Comparison of ENCODE assay signal across 1 cellular context in genomic region chr12:50387487-50387886, GRCh38.
A peak's percentile ranks its signal among the peaks of the same experiment; 100 is the strongest.
TF ChIP-seq lines count a peak whose summit lies in the region.

No MANE protein-coding gene starts in this region.

TF ChIP-seq in K562, 482 proteins besides CTCF, POLR2A, EP300 and RAD21 (continues in another document):
- TF ChIP-seq ZEB2 (IDR thresholded peaks at IDR 0.05) (no peak), MNT (conservative IDR thresholded peaks at IDR 0.05) (0 out of 4 replicates have a peak, but pooled peaks of 1 of the 2 experiments have one; percentile 28), DDX20 (tag; IDR thresholded peaks at IDR 0.05; ENCODE audit: low read depth) (no peak), RCOR1 (IDR thresholded peaks at IDR 0.05; ENCODE audit: borderline replicate concordance in 1 of 2, low read depth in 2 of 2, low read length in 2 of 2) (peak in 1 of 2 experiments; percentile 72; a peak in 2 of 4 replicates), RNF2 (IDR thresholded peaks at IDR 0.05) (no peak), POU5F1 (IDR thresholded peaks at IDR 0.05; ENCODE audit: borderline replicate concordance, low read depth, low read length, partially characterized antibody) (no peak), ZNF274 (IDR thresholded peaks at IDR 0.05; ENCODE audit: borderline replicate concordance, low read depth, low read length) (no peak), CHD2 (IDR thresholded peaks at IDR 0.05; ENCODE audit: low read depth, low read length) (no peak), GTF2F1 (IDR thresholded peaks at IDR 0.05; ENCODE audit: low read depth, low read length) (no peak), SMAD4 (CRISPR knock-in tag; conservative IDR thresholded peaks at IDR 0.05) (no peak), SMAD2 (IDR thresholded peaks at IDR 0.05; ENCODE audit: low read depth, low read length) (no peak), ZNF354B (CRISPR knock-in tag; IDR thresholded peaks at IDR 0.05) (no peak), FOXA3 (CRISPR knock-in tag; conservative IDR thresholded peaks at IDR 0.05 in 1 of 2, IDR thresholded peaks at IDR 0.05 in 1 of 2) (peak in 1 of 2 experiments; percentile 86; a peak in 2 of 4 replicates), PCBP1 (IDR thresholded peaks at IDR 0.05; ENCODE audit: low read depth, low read length, poor library complexity, severe bottlenecking) (no peak), NELFE (IDR thresholded peaks at IDR 0.05; ENCODE audit: insufficient read depth, insufficient read length) (no peak), CHD4 (IDR thresholded peaks at IDR 0.05; ENCODE audit: insufficient read depth, insufficient replicate concordance, low read depth, low read length, poor library complexity, severe bottlenecking) (no peak), NFATC3 (IDR thresholded peaks at IDR 0.05) (no peak), KLF10 (CRISPR knock-in tag; IDR thresholded peaks at IDR 0.05) (no peak), KAT7 (CRISPR knock-in tag; IDR thresholded peaks at IDR 0.05; ENCODE audit: borderline replicate concordance) (no peak), ATF7 (IDR thresholded peaks at IDR 0.05) (0 out of 2 replicates have a peak, but pooled peaks have one; percentile 10), ZNF324 (CRISPR knock-in tag; IDR thresholded peaks at IDR 0.05) (no peak), TBL1XR1 (IDR thresholded peaks at IDR 0.05; ENCODE audit: low read length in 2 of 2) (no peak), HDAC6 (IDR thresholded peaks at IDR 0.05; ENCODE audit: low read depth, low read length) (no peak), CEBPG (CRISPR knock-in tag; IDR thresholded peaks at IDR 0.05) (no peak), CEBPG (tag; conservative IDR thresholded peaks at IDR 0.05 in 1 of 2, IDR thresholded peaks at IDR 0.05 in 1 of 2) (peak; percentile 60 to 61), MITF (IDR thresholded peaks at IDR 0.05) (no peak), CBFA2T2 (conservative IDR thresholded peaks at IDR 0.05) (no peak), ZNF197 (CRISPR knock-in tag; IDR thresholded peaks at IDR 0.05; ENCODE audit: low read depth) (no peak), GATA2 (CRISPR knock-in tag; IDR thresholded peaks at IDR 0.05) (no peak), ELF4 (CRISPR knock-in tag; IDR thresholded peaks at IDR 0.05) (no peak), FOSL1 (tag; conservative IDR thresholded peaks at IDR 0.05) (no peak), MBD1 (CRISPR knock-in tag; IDR thresholded peaks at IDR 0.05) (no peak), NR3C1 (CRISPR knock-in tag; IDR thresholded peaks at IDR 0.05) (no peak), CEBPB (tag; IDR thresholded peaks at IDR 0.05) (peak; percentile 31; the same call in 1 of the 2 replicates), ZNF280B (CRISPR knock-in tag; IDR thresholded peaks at IDR 0.05) (no peak), MTA2 (IDR thresholded peaks at IDR 0.05; ENCODE audit: low read depth) (no peak), SAFB2 (IDR thresholded peaks at IDR 0.05; ENCODE audit: borderline replicate concordance, low read depth, low read length, severe bottlenecking) (no peak), FOXK2 (conservative IDR thresholded peaks at IDR 0.05 in 1 of 2, IDR thresholded peaks at IDR 0.05 in 1 of 2; ENCODE audit: low read depth in 2 of 2) (peak in 1 of 2 experiments; percentile 48; a peak in 1 of 4 replicates)
- TF ChIP-seq, protein P1, sequence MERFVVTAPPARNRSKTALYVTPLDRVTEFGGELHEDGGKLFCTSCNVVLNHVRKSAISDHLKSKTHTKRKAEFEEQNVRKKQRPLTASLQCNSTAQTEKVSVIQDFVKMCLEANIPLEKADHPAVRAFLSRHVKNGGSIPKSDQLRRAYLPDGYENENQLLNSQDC (CRISPR knock-in tag; IDR thresholded peaks at IDR 0.05) = no peak
- TF ChIP-seq, protein P2, sequence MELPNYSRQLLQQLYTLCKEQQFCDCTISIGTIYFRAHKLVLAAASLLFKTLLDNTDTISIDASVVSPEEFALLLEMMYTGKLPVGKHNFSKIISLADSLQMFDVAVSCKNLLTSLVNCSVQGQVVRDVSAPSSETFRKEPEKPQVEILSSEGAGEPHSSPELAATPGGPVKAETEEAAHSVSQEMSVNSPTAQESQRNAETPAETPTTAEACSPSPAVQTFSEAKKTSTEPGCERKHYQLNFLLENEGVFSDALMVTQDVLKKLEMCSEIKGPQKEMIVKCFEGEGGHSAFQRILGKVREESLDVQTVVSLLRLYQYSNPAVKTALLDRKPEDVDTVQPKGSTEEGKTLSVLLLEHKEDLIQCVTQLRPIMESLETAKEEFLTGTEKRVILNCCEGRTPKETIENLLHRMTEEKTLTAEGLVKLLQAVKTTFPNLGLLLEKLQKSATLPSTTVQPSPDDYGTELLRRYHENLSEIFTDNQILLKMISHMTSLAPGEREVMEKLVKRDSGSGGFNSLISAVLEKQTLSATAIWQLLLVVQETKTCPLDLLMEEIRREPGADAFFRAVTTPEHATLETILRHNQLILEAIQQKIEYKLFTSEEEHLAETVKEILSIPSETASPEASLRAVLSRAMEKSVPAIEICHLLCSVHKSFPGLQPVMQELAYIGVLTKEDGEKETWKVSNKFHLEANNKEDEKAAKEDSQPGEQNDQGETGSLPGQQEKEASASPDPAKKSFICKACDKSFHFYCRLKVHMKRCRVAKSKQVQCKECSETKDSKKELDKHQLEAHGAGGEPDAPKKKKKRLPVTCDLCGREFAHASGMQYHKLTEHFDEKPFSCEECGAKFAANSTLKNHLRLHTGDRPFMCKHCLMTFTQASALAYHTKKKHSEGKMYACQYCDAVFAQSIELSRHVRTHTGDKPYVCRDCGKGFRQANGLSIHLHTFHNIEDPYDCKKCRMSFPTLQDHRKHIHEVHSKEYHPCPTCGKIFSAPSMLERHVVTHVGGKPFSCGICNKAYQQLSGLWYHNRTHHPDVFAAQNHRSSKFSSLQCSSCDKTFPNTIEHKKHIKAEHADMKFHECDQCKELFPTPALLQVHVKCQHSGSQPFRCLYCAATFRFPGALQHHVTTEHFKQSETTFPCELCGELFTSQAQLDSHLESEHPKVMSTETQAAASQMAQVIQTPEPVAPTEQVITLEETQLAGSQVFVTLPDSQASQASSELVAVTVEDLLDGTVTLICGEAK (IDR thresholded peaks at IDR 0.05) = no peak
- TF ChIP-seq, protein P2 (CRISPR knock-in tag; IDR thresholded peaks at IDR 0.05) = no peak
- TF ChIP-seq, protein P3, sequence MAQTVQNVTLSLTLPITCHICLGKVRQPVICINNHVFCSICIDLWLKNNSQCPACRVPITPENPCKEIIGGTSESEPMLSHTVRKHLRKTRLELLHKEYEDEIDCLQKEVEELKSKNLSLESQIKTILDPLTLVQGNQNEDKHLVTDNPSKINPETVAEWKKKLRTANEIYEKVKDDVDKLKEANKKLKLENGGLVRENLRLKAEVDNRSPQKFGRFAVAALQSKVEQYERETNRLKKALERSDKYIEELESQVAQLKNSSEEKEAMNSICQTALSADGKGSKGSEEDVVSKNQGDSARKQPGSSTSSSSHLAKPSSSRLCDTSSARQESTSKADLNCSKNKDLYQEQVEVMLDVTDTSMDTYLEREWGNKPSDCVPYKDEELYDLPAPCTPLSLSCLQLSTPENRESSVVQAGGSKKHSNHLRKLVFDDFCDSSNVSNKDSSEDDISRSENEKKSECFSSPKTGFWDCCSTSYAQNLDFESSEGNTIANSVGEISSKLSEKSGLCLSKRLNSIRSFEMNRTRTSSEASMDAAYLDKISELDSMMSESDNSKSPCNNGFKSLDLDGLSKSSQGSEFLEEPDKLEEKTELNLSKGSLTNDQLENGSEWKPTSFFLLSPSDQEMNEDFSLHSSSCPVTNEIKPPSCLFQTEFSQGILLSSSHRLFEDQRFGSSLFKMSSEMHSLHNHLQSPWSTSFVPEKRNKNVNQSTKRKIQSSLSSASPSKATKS (CRISPR knock-in tag; IDR thresholded peaks at IDR 0.05) = no peak
- TF ChIP-seq, protein P4, sequence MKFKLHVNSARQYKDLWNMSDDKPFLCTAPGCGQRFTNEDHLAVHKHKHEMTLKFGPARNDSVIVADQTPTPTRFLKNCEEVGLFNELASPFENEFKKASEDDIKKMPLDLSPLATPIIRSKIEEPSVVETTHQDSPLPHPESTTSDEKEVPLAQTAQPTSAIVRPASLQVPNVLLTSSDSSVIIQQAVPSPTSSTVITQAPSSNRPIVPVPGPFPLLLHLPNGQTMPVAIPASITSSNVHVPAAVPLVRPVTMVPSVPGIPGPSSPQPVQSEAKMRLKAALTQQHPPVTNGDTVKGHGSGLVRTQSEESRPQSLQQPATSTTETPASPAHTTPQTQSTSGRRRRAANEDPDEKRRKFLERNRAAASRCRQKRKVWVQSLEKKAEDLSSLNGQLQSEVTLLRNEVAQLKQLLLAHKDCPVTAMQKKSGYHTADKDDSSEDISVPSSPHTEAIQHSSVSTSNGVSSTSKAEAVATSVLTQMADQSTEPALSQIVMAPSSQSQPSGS (CRISPR knock-in tag; IDR thresholded peaks at IDR 0.05) = no peak
- TF ChIP-seq, protein P5, sequence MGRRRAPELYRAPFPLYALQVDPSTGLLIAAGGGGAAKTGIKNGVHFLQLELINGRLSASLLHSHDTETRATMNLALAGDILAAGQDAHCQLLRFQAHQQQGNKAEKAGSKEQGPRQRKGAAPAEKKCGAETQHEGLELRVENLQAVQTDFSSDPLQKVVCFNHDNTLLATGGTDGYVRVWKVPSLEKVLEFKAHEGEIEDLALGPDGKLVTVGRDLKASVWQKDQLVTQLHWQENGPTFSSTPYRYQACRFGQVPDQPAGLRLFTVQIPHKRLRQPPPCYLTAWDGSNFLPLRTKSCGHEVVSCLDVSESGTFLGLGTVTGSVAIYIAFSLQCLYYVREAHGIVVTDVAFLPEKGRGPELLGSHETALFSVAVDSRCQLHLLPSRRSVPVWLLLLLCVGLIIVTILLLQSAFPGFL (CRISPR knock-in tag; IDR thresholded peaks at IDR 0.05) = no peak
